1 cellular context compared by ENCODE assay signal in genomic region chr5:151252762-151253603, GRCh38.
TF ChIP-seq lines count a peak whose summit lies in the region.

TSS of gene GM2A (plus strand) at chr5:151253185. CDS start at chr5:151253217, 32 bp downstream.

TF ChIP-seq in HepG2, 621 proteins besides CTCF, POLR2A, EP300 and RAD21 (continued from another document and continues in another):
- TF ChIP-seq ZBTB39 (CRISPR knock-in tag; IDR thresholded peaks at IDR 0.05) (no peak), ZBTB8A (CRISPR knock-in tag; IDR thresholded peaks at IDR 0.05; ENCODE audit: borderline replicate concordance, low read depth) (no peak), ONECUT2 (CRISPR knock-in tag; IDR thresholded peaks at IDR 0.05) (no peak), ZNF850 (CRISPR knock-in tag; conservative IDR thresholded peaks at IDR 0.05) (no peak), ZSCAN25 (CRISPR knock-in tag; IDR thresholded peaks at IDR 0.05) (no peak), MXD3 (CRISPR knock-in tag; IDR thresholded peaks at IDR 0.05) (0 out of 2 replicates have a peak, but pooled peaks have one; percentile 47), AGO2 (optimal IDR thresholded peaks at IDR 0.05; ENCODE audit: low read depth, low read length) (no peak), AHR (CRISPR knock-in tag; IDR thresholded peaks at IDR 0.05) (0 out of 2 replicates have a peak, but pooled peaks have one; percentile 42), THAP11 (CRISPR knock-in tag; IDR thresholded peaks at IDR 0.05) (no peak; the same call in 1 of the 2 replicates), ZNF674 (CRISPR knock-in tag; IDR thresholded peaks at IDR 0.05; ENCODE audit: low read depth) (no peak), ZNF282 (IDR thresholded peaks at IDR 0.05; ENCODE audit: partially characterized antibody) (no peak), MTA1 (CRISPR knock-in tag; IDR thresholded peaks at IDR 0.05; ENCODE audit: borderline replicate concordance) (no peak), THYN1 (CRISPR knock-in tag; IDR thresholded peaks at IDR 0.05; ENCODE audit: borderline replicate concordance, low read depth) (no peak), ZNF567 (CRISPR knock-in tag; IDR thresholded peaks at IDR 0.05; ENCODE audit: borderline replicate concordance) (no peak), ADNP (CRISPR knock-in tag; IDR thresholded peaks at IDR 0.05) (no peak), HMG20A (CRISPR knock-in tag; IDR thresholded peaks at IDR 0.05; ENCODE audit: borderline replicate concordance) (no peak), MLX (CRISPR knock-in tag; IDR thresholded peaks at IDR 0.05) (no peak; the same call in 1 of the 2 replicates), ZNF83 (CRISPR knock-in tag; IDR thresholded peaks at IDR 0.05; ENCODE audit: borderline replicate concordance) (no peak), ZNF574 (CRISPR knock-in tag; IDR thresholded peaks at IDR 0.05) (no peak; the same call in 1 of the 2 replicates), SNAPC4 (CRISPR knock-in tag; IDR thresholded peaks at IDR 0.05) (no peak), TEAD3 (CRISPR knock-in tag; optimal IDR thresholded peaks at IDR 0.05; ENCODE audit: borderline replicate concordance) (no peak), ZNF232 (CRISPR knock-in tag; IDR thresholded peaks at IDR 0.05; ENCODE audit: borderline replicate concordance) (no peak; the same call in 1 of the 2 replicates), MATR3 (CRISPR knock-in tag; IDR thresholded peaks at IDR 0.05) (no peak), HCFC1 (IDR thresholded peaks at IDR 0.05; ENCODE audit: low read depth, low read length) (no peak), ZNF263 (CRISPR knock-in tag; IDR thresholded peaks at IDR 0.05) (no peak), MEF2D (CRISPR knock-in tag; IDR thresholded peaks at IDR 0.05) (no peak), ZFP36 (IDR thresholded peaks at IDR 0.05; ENCODE audit: borderline replicate concordance, low read depth, low read length, partially characterized antibody) (no peak), ZNF17 (CRISPR knock-in tag; IDR thresholded peaks at IDR 0.05) (no peak), TAF15 (IDR thresholded peaks at IDR 0.05; ENCODE audit: low read depth, low read length, poor library complexity, severe bottlenecking) (no peak), SSRP1 (CRISPR knock-in tag; IDR thresholded peaks at IDR 0.05) (no peak), RBAK (CRISPR knock-in tag; IDR thresholded peaks at IDR 0.05) (no peak), U2AF2 (IDR thresholded peaks at IDR 0.05; ENCODE audit: low read depth, low read length) (no peak), MXI1 (IDR thresholded peaks at IDR 0.05; ENCODE audit: borderline replicate concordance, low read depth, low read length) (peak; percentile 45; the same call in 1 of the 3 replicates), ZNF670 (CRISPR knock-in tag; IDR thresholded peaks at IDR 0.05; ENCODE audit: borderline replicate concordance) (no peak), MTF1 (CRISPR knock-in tag; IDR thresholded peaks at IDR 0.05) (no peak), REXO4 (CRISPR knock-in tag; IDR thresholded peaks at IDR 0.05; ENCODE audit: borderline replicate concordance) (no peak), MIXL1 (CRISPR knock-in tag; IDR thresholded peaks at IDR 0.05) (no peak), ZNF616 (CRISPR knock-in tag; IDR thresholded peaks at IDR 0.05; ENCODE audit: low read depth) (no peak), DRAP1 (CRISPR knock-in tag; IDR thresholded peaks at IDR 0.05) (peak; percentile 100), ZNF547 (CRISPR knock-in tag; IDR thresholded peaks at IDR 0.05) (no peak), TP53 (CRISPR knock-in tag; conservative IDR thresholded peaks at IDR 0.05) (no peak), RFXANK (CRISPR knock-in tag; IDR thresholded peaks at IDR 0.05) (no peak), ZNF768 (CRISPR knock-in tag; IDR thresholded peaks at IDR 0.05) (no peak), TARDBP (CRISPR knock-in tag; IDR thresholded peaks at IDR 0.05) (peak; percentile 13), ZNF20 (CRISPR knock-in tag; IDR thresholded peaks at IDR 0.05) (no peak), NPAS2 (CRISPR knock-in tag; IDR thresholded peaks at IDR 0.05; ENCODE audit: borderline replicate concordance) (no peak), RXRB (CRISPR knock-in tag; IDR thresholded peaks at IDR 0.05; ENCODE audit: borderline replicate concordance) (no peak), JUN (CRISPR knock-in tag; IDR thresholded peaks at IDR 0.05) (no peak), WIZ (CRISPR knock-in tag; IDR thresholded peaks at IDR 0.05) (no peak), PAXIP1 (CRISPR knock-in tag; conservative IDR thresholded peaks at IDR 0.05) (no peak), MAFK (conservative IDR thresholded peaks at IDR 0.05 in 1 of 2, IDR thresholded peaks at IDR 0.05 in 1 of 2; ENCODE audit: low read length in 2 of 2) (no peak), ZNF383 (CRISPR knock-in tag; IDR thresholded peaks at IDR 0.05; ENCODE audit: borderline replicate concordance) (no peak), ZNF552 (CRISPR knock-in tag; IDR thresholded peaks at IDR 0.05; ENCODE audit: borderline replicate concordance) (no peak), NCOR1 (IDR thresholded peaks at IDR 0.05; ENCODE audit: borderline replicate concordance, low read length) (no peak), DPF2 (CRISPR knock-in tag; IDR thresholded peaks at IDR 0.05; ENCODE audit: borderline replicate concordance, low read depth) (no peak), NAIF1 (CRISPR knock-in tag; IDR thresholded peaks at IDR 0.05; ENCODE audit: borderline replicate concordance) (0 out of 2 replicates have a peak, but pooled peaks have one; percentile 14)
